14 cellular contexts compared by ENCODE assay signal in genomic region chr10:23521735-23522134, GRCh38.
DNase-seq lines count a peak whose midpoint lies in the region; ATAC-seq and TF ChIP-seq lines count a peak whose summit lies in the region.
"Had no signal": no experiment of that assay in that cellular context is flagged by ENCODE, and none has a peak within 500 bp of the region (broad histone marks: within the 10 kb centered on the region; RNA-seq: fewer than 3 reads in every experiment).

No MANE protein-coding gene starts in this region.

- no peaks in the 10 kb centered on the region for H3K79me2 ChIP-seq in PC-9 (ENCODE audit: low read depth)

- CTCF ChIA-PET in Calu3 (lab: Charles Lee) (interaction anchor here (0.6 to 1.6 kb wide), 4 partner anchors 17 to 207 kb away, joined by 3 to 8 read pairs (median 4); no protein-coding TSS in a partner anchor), PC-9 (lab: Charles Lee) (interaction anchor here (0.5 kb wide), 1 partner anchor 176 kb away, joined by 5 read pairs; no protein-coding TSS in a partner anchor)

- BruUV-seq in Calu3 (replicated peaks; lab: Mats Ljungman, UMichigan) (no TSS peak), PC-9 (replicated peaks; lab: Mats Ljungman, UMichigan) (no TSS peak)

- H3K27me3 Mint-ChIP-seq in Calu3 (ENCODE audit: unreplicated experiment) (no peaks in the 10 kb centered on the region), naive B cell (peaks cover 5 to 12% (median 7%) of the 10 kb centered on the region in 3 donors)

- H4K20me1 ChIP-seq in PC-9 (ENCODE audit: insufficient read depth) = no peaks in the 10 kb centered on the region
- H4K20me1 ChIP-seq: BLaER1 had no signal

- H3K36me3 ChIP-seq in PC-9 (ENCODE audit: low read depth) = no peaks in the 10 kb centered on the region
- H3K36me3 ChIP-seq in right atrium auricular region = no peaks in the 10 kb centered on the region
- H3K36me3 ChIP-seq: BLaER1 had no signal

- TF ChIP-seq CTCF in Calu3 (IDR thresholded peaks at IDR 0.05; ENCODE audit: unreplicated experiment) = no peak
- no peak for TF ChIP-seq CTCF in PC-9 (conservative IDR thresholded peaks at IDR 0.05)
- TF ChIP-seq CTCF in right atrium auricular region (IDR thresholded peaks at IDR 0.05) = no peak

- ATAC-seq in GM18867 (IDR thresholded peaks at IDR 0.05; ENCODE audit: unreplicated experiment) (peak; percentile 70), naive B cell (ENCODE audit: low read depth in 2 of 2) (peak; percentile 75 to 85), HG02588 (IDR thresholded peaks at IDR 0.05; ENCODE audit: unreplicated experiment) (no peak)
- ATAC-seq: A549, GM23338 had no signal

- peaks cover 35% of the 10 kb centered on the region for H3K4me1 Mint-ChIP-seq in Calu3 (ENCODE audit: low read depth, unreplicated experiment)
- peaks cover 25 to 55% (median 43%) of the 10 kb centered on the region in 3 donors for H3K4me1 Mint-ChIP-seq in naive B cell
- H3K4me1 Mint-ChIP-seq: CD8-positive, alpha-beta memory T cell had no signal

- H3K27ac Mint-ChIP-seq in Calu3 (ENCODE audit: unreplicated experiment) = peak overlapping the region; percentile 5
- H3K27ac Mint-ChIP-seq in naive B cell = peak overlapping the region; percentile 1 to 96 (median 45)
- H3K27ac Mint-ChIP-seq: GM23338 had no signal

- peaks cover 4% of the 10 kb centered on the region; the same call in 1 of the 2 replicates for H3F3A ChIP-seq in PC-9 (ENCODE audit: insufficient read depth, low read depth)

- intact Hi-C loops in Calu3 (cut with micrococcal nuclease; ENCODE audit: unreplicated experiment) (loop anchor here (5.0 kb wide), 2 partner anchors 59 to 79 kb away; no protein-coding TSS in a partner anchor), PC-9 (cut with micrococcal nuclease; ENCODE audit: unreplicated experiment) (no loop called here)

- H3K4me3 Mint-ChIP-seq in Calu3 (ENCODE audit: low read depth, unreplicated experiment) (no peak overlapping the region), naive B cell (peak overlapping the region; percentile 17 to 87 (median 70))
- H3K4me3 Mint-ChIP-seq: CD8-positive, alpha-beta memory T cell; GM23338 had no signal

- POLR2A ChIA-PET in PC-9 (lab: Charles Lee; ENCODE audit: unreplicated experiment) = no interaction called here

- 0 out of 2 replicates have a peak overlapping the region, but pooled peaks have one; percentile 13 for H3K4me2 ChIP-seq in PC-9
- H3K4me2 ChIP-seq: A549, BLaER1, GM23338 had no signal

- H3K9me2 ChIP-seq in PC-9 (ENCODE audit: insufficient read depth) = no peaks in the 10 kb centered on the region

- H3K4me1 ChIP-seq in PC-9 (replicated peaks; ENCODE audit: insufficient read depth) = peaks cover 10% of the 10 kb centered on the region; the same call in 1 of the 2 replicates
- H3K4me1 ChIP-seq in right atrium auricular region = no peaks in the 10 kb centered on the region
- H3K4me1 ChIP-seq: A549, BLaER1, Caco-2 had no signal

- H3K4me3 ChIP-seq in PC-9 (no peak overlapping the region), right atrium auricular region (no peak overlapping the region)
- H3K4me3 ChIP-seq: A549, BLaER1, GM23338 had no signal

- H3K27me3 ChIP-seq in PC-9 (ENCODE audit: insufficient read depth, low read depth) (no peaks in the 10 kb centered on the region), right atrium auricular region (no peaks in the 10 kb centered on the region)
- H3K27me3 ChIP-seq: BLaER1 had no signal

- H3K36me3 Mint-ChIP-seq in Calu3 (ENCODE audit: insufficient read depth, unreplicated experiment) (no peaks in the 10 kb centered on the region), naive B cell (peaks cover 0 to 6% of the 10 kb centered on the region in 2 donors)
- H3K36me3 Mint-ChIP-seq: CD8-positive, alpha-beta memory T cell had no signal

- H3K27ac ChIP-seq in PC-9 (0 out of 2 replicates have a peak overlapping the region, but pooled peaks have one; percentile 9), right atrium auricular region (no peak overlapping the region)
- H3K27ac ChIP-seq: A549, BLaER1 had no signal

- H3K9me3 Mint-ChIP-seq in Calu3 (ENCODE audit: low read depth, unreplicated experiment) (peaks cover 2% of the 10 kb centered on the region), naive B cell (peaks cover 0 to 3% (median 0%) of the 10 kb centered on the region in 7 donors)
- H3K9me3 Mint-ChIP-seq: CD8-positive, alpha-beta memory T cell; GM23338 had no signal

- H3K9me3 ChIP-seq in PC-9 (ENCODE audit: insufficient read depth, low read depth) (no peaks in the 10 kb centered on the region; the same call in 1 of the 2 replicates), right atrium auricular region (no peaks in the 10 kb centered on the region)
- H3K9me3 ChIP-seq: A549, BLaER1, Caco-2 had no signal

- no peak overlapping the region for H2AFZ ChIP-seq in PC-9
- H2AFZ ChIP-seq: GM23338 had no signal

- DNase-seq in Calu3 (no peak), PC-9 (no peak), naive B cell (peak; percentile 29), SW 1271 (lab: John Stamatoyannopoulos, UW) (no peak), right atrium auricular region (ENCODE audit: low spot score) (no peak)
- DNase-seq: Caco-2; CD8-positive, alpha-beta memory T cell; DMS53; H7 had no signal
